9 cellular contexts compared by ENCODE assay signal in the genomic region with DNA sequence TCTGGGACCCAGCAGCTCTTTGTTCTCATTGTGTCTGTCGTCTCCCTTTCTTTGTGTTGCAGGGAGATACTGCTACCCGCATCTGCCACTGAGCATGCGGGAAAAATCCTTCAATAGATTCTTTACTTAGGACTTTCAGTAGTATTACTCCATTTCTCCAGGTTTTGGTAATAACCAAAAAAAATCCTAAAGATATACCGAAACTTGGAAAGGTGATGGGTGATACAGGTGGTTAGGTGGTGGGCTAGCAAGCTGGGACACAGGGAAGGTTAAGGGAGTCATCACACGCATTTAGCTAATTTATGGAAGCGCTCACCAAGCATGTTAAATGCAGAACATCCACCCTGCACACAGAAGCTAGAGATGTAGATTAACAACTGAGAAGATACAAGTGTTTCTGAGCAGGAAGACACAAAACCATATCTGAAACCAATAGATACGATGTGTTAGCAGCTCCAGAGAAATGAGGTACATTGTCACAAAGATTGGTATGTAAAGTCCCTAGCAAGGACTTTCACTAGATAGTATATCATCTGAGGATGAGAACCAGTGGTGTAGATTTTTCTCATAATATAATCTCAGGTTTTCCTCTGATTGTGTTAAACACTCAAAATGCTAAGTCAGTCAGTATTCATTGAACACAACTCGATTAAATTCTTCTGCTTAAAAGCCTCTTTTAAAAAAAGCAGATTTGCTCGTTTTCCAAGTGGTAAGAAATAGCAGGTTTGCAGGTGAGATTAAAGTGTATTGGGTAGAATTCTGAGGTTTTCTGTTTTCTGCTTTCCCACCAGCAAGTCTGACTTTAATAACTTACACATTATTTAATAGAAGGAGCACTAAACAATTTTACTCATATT. TPM values are rescaled to one million over a fixed set of nuclear protein-coding genes. Genes with fewer than 3 reads are reported as not detected.
DNase-seq lines count a peak whose midpoint lies in the region; ATAC-seq and TF ChIP-seq lines count a peak whose summit lies in the region.
"Had no signal": no experiment of that assay in that cellular context is flagged by ENCODE, and none has a peak within 500 bp of the region (broad histone marks: within the 10 kb centered on the region; RNA-seq: fewer than 3 reads in every experiment).

No MANE protein-coding gene starts in this region.

- H3K4me1 ChIP-seq in vagina = peaks cover 9% of the 10 kb centered on the region

- no peak overlapping the region for H3K27ac Mint-ChIP-seq in progenitor cell of endocrine pancreas

- DNase-seq in DMS53 (lab: John Stamatoyannopoulos, UW) (peak; percentile 11), DMS53 treated with DMSO at 0.1 percent for 48 hours (lab: John Stamatoyannopoulos, UW; ENCODE audit: unreplicated experiment) (no peak), NCI-H146 (lab: John Stamatoyannopoulos, UW) (peak; percentile 52), coronary artery (ENCODE audit: low spot score) (no peak), progenitor cell of endocrine pancreas (ENCODE audit: low spot score, unreplicated experiment) (no peak), vagina (ENCODE audit: extremely low spot score in 2 of 2) (no peak)
- no peak for DNase-seq in activated naive CD4-positive, alpha-beta T cell treated with anti-CD3 and anti-CD28 coated beads, Interleukin-2, amount 50 U/mL, for 16 hours

- peaks cover 13% of the 10 kb centered on the region for H3K27me3 Mint-ChIP-seq in progenitor cell of endocrine pancreas

- intact Hi-C loops in vagina (cut with DNase I) = no loop called here

- no peak for TF ChIP-seq CTCF in coronary artery (IDR thresholded peaks at IDR 0.05)
- TF ChIP-seq CTCF in progenitor cell of endocrine pancreas (IDR thresholded peaks at IDR 0.05; ENCODE audit: unreplicated experiment) = no peak
- no peak for TF ChIP-seq CTCF in vagina (IDR thresholded peaks at IDR 0.05)

- H3K36me3 ChIP-seq in vagina = no peaks in the 10 kb centered on the region

- no peak for TF ChIP-seq POLR2A in vagina (IDR thresholded peaks at IDR 0.05)

- H3K27me3 ChIP-seq in vagina = no peaks in the 10 kb centered on the region

- peaks cover 46% of the 10 kb centered on the region for H3K4me1 Mint-ChIP-seq in progenitor cell of endocrine pancreas (ENCODE audit: low read depth)

- no peaks in the 10 kb centered on the region for H3K9me3 Mint-ChIP-seq in progenitor cell of endocrine pancreas (ENCODE audit: low read depth)

- H3K36me3 Mint-ChIP-seq in progenitor cell of endocrine pancreas (ENCODE audit: insufficient read depth) = no peaks in the 10 kb centered on the region

- H3K27ac ChIP-seq in coronary artery = peak overlapping the region in 1 of 2 donors; percentile 71
- H3K27ac ChIP-seq in vagina = no peak overlapping the region
- H3K27ac ChIP-seq: A549 had no signal

- H3K9me3 ChIP-seq in vagina = no peaks in the 10 kb centered on the region
- H3K9me3 ChIP-seq: A549 had no signal

- peak overlapping the region; percentile 75 for H3K4me3 ChIP-seq in coronary artery
- peak overlapping the region in 1 of 2 donors; percentile 60 for H3K4me3 ChIP-seq in vagina

- no peak for ATAC-seq in GM18867 (IDR thresholded peaks at IDR 0.05; ENCODE audit: unreplicated experiment)

- peak overlapping the region; percentile 86 for H3K4me3 Mint-ChIP-seq in progenitor cell of endocrine pancreas (ENCODE audit: low read depth)

RNA-seq across cellular contexts. Expression of gene SLAIN1, which starts 1.3 kb away (rescaled TPM):
- total RNA-seq in progenitor cell of endocrine pancreas (46.3 and 51.4 TPM in 2 replicates), vagina (2.2 TPM)

Comparison
In these comparisons a context has a peak if more than half of its experiments do, and no peak if none do; other contexts are left out.
1. DNase-seq: peak in DMS53 (single experiment) and NCI-H146 (single experiment); none in DMS53 treated with DMSO at 0.1 percent for 48 hours (single experiment), coronary artery (single experiment), progenitor cell of endocrine pancreas (single experiment), vagina (0 of 2) and activated naive CD4-positive, alpha-beta T cell treated with anti-CD3 and anti-CD28 coated beads, Interleukin-2, amount 50 U/mL, for 16 hours (single experiment).
2. RNA of gene SLAIN1, which starts 1.3 kb away (total RNA-seq): 46.3 to 51.4 TPM in progenitor cell of endocrine pancreas; 2.2 TPM in vagina (single experiment); every median in the first group is over 10 times any median in the second.